22 cellular contexts compared by ENCODE assay signal in the genomic region with DNA sequence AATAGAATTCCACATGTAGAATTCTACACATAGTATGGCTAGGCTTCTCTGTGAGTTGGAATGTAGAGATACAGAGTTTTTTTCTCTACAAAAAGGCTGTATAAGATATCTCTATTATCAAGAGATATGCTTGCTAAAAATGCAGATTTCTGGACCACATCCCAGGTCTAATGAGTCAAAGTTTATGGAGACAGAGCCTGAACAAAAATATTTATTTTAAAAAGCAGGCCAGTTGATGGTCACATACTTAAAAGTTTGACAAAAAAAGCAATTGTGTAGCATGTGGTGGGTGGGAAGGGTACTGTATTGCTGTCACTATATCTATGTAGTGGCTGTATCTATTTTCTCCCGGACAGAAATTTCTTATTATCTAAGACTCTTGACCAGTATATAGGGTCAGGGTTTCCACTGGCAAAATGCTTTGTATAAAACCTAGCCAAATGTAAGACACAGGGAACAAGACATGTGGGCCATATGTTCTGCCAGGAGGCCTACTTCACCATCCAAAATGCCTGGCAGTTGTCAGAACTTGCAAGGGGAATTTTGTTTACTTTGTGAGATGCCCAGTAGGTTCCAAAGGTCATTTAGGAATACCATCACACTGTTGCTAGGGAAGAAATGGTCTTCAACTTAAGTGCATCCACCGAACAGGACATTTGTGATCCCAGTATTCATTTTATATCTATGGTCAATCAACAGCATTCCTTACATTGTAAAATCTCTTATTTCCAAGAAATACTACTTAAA.
A peak's percentile ranks its signal among the peaks of the same experiment; 100 is the strongest.
DNase-seq lines count a peak whose midpoint lies in the region; ATAC-seq and TF ChIP-seq lines count a peak whose summit lies in the region.
"Had no signal": no experiment of that assay in that cellular context is flagged by ENCODE, and none has a peak within 500 bp of the region (broad histone marks: within the 10 kb centered on the region; RNA-seq: fewer than 3 reads in every experiment).

No MANE protein-coding gene starts in this region.

- WGBS in tibial nerve, 2 donors, result 52 to 57% methylated on average over 2 of the region's 2 CpGs
- WGBS in ovary, 3 donors, result 51 to 72% (median 56%) methylated on average over 2 of the region's 2 CpGs

- DNase-seq in left ventricle myocardium superior (no peak), left cardiac atrium (no peak), adipocyte (ENCODE audit: low read depth) (peak; percentile 28), fibroblast of pulmonary artery (ENCODE audit: low read depth) (peak; percentile 27), NCI-H128 (lab: John Stamatoyannopoulos, UW; ENCODE audit: unreplicated experiment) (no peak), tibial nerve (ENCODE audit: low spot score in 2 of 2) (no peak), 8988T (no peak), ovary (no peak)
- DNase-seq: activated CD4-positive, alpha-beta T cell treated with anti-CD3 and anti-CD28 coated beads, Interleukin-2, amount 50 U/mL, for 1 hour; head of caudate nucleus; left colon; midbrain; NCI-H1417; NCI-H510A treated with DMSO at 0.1 percent for 48 hours; NK-92 treated with Interleukin-12 subunit alpha and Interleukin-12 subunit beta, amount 100 ng/mL, for 24 hours; pancreas; upper lobe of left lung had no signal

- H3K4me3 ChIP-seq in adipocyte (ENCODE audit: low read length), result no peak overlapping the region
- no peak overlapping the region for H3K4me3 ChIP-seq in fibroblast of pulmonary artery (replicated peaks; ENCODE audit: low read depth, low read length)
- no peak overlapping the region for H3K4me3 ChIP-seq in tibial nerve
- H3K4me3 ChIP-seq in ovary, result no peak overlapping the region
- H3K4me3 ChIP-seq: esophagus muscularis mucosa, pancreas, SJSA1, upper lobe of left lung had no signal

- H3K9me3 ChIP-seq in adipocyte (ENCODE audit: control insufficient read depth, low read length), result peaks cover under 1% of the 10 kb centered on the region
- peaks cover 0 to 6% (median 2%) of the 10 kb centered on the region in 4 donors for H3K9me3 ChIP-seq in tibial nerve
- no peaks in the 10 kb centered on the region for H3K9me3 ChIP-seq in ovary
- H3K9me3 ChIP-seq: esophagus muscularis mucosa, pancreas, SJSA1 had no signal

- H3K27me3 ChIP-seq in adipocyte (replicated peaks; ENCODE audit: control insufficient read depth, insufficient read depth, low read length), result no peaks in the 10 kb centered on the region
- H3K27me3 ChIP-seq in tibial nerve, result no peaks in the 10 kb centered on the region
- H3K27me3 ChIP-seq in ovary, result no peaks in the 10 kb centered on the region
- H3K27me3 ChIP-seq: esophagus muscularis mucosa, pancreas, SJSA1, upper lobe of left lung had no signal

- TF ChIP-seq POLR2A in tibial nerve (IDR thresholded peaks at IDR 0.05) (no peak), ovary (IDR thresholded peaks at IDR 0.05) (no peak)

- no peak for TF ChIP-seq EP300 in tibial nerve (IDR thresholded peaks at IDR 0.05)
- TF ChIP-seq EP300 in ovary (IDR thresholded peaks at IDR 0.05), result no peak

- TF ChIP-seq CTCF in fibroblast of pulmonary artery (IDR thresholded peaks at IDR 0.05; ENCODE audit: low read length, missing control alignments), result no peak
- TF ChIP-seq CTCF in tibial nerve (IDR thresholded peaks at IDR 0.05), result no peak
- TF ChIP-seq CTCF in ovary (IDR thresholded peaks at IDR 0.05), result no peak

- intact Hi-C loops in left ventricle myocardium superior (cut with micrococcal nuclease) (no loop called here), left cardiac atrium (cut with DNase I) (no loop called here), ovary (cut with DNase I) (no loop called here)

- H3K4me1 ChIP-seq in adipocyte (ENCODE audit: control insufficient read depth, insufficient read depth, low read length) (peaks cover 9% of the 10 kb centered on the region), tibial nerve (peaks cover 0 to 4% (median 0%) of the 10 kb centered on the region in 4 donors), ovary (ENCODE audit: insufficient read depth) (peaks cover 2% of the 10 kb centered on the region)
- H3K4me1 ChIP-seq: pancreas had no signal

- H3K36me3 ChIP-seq in adipocyte (ENCODE audit: control insufficient read depth, insufficient read depth, low read length, severe bottlenecking) (peaks cover 60% of the 10 kb centered on the region), tibial nerve (peaks cover 0 to 85% (median 0%) of the 10 kb centered on the region in 3 donors), ovary (no peaks in the 10 kb centered on the region)

- ATAC-seq in left ventricle myocardium superior (peak; percentile 55), left cardiac atrium (no peak)
- ATAC-seq: left colon, Panc1, sciatic nerve had no signal

- no peak overlapping the region for H3K9ac ChIP-seq in adipocyte (ENCODE audit: low read length)

- H3K27ac ChIP-seq in tibial nerve (no peak overlapping the region), ovary (no peak overlapping the region)
- H3K27ac ChIP-seq: C4-2B, esophagus muscularis mucosa, pancreas, SJSA1, upper lobe of left lung had no signal

Comparison
In these comparisons a context has a peak if more than half of its experiments do, and no peak if none do; other contexts are left out.
1. DNase-seq: peak in adipocyte (single experiment) and fibroblast of pulmonary artery (single experiment); none in left ventricle myocardium superior (single experiment), left cardiac atrium (single experiment), NCI-H128 (single experiment), tibial nerve (0 of 2), 8988T (single experiment) and ovary (0 of 5).